In genomic region chr22:23912293-23912903, GRCh38 we compare ENCODE assay signal across 15 cellular contexts. TPM values are rescaled to one million over a fixed set of nuclear protein-coding genes. Genes with fewer than 3 reads are reported as not detected.
DNase-seq lines count a peak whose midpoint lies in the region; ATAC-seq and TF ChIP-seq lines count a peak whose summit lies in the region.
"Had no signal": no experiment of that assay in that cellular context is flagged by ENCODE, and none has a peak within 500 bp of the region (broad histone marks: within the 10 kb centered on the region; RNA-seq: fewer than 3 reads in every experiment).

No MANE protein-coding gene starts in this region.

- no peaks in the 10 kb centered on the region for H3K9me3 ChIP-seq in CD4-positive, alpha-beta T cell (ENCODE audit: control insufficient read depth, low read length)
- no peaks in the 10 kb centered on the region for H3K9me3 ChIP-seq in PC-9 (ENCODE audit: insufficient read depth, low read depth)
- H3K9me3 ChIP-seq in psoas muscle = no peaks in the 10 kb centered on the region
- H3K9me3 ChIP-seq: esophagus squamous epithelium, suprapubic skin had no signal

- H4K20me1 ChIP-seq in PC-9 (ENCODE audit: insufficient read depth) = no peaks in the 10 kb centered on the region

- CTCF ChIA-PET in CD4-positive, alpha-beta T cell (lab: Charles Lee) = interaction anchor here (1.6 kb wide), 1 partner anchor 18 kb away, joined by 13 read pairs; the partner anchor contains the start of gene MIF
- CTCF ChIA-PET in PC-9 (lab: Charles Lee) = no interaction called here

- H3K36me3 ChIP-seq in PC-9 (ENCODE audit: low read depth) (no peaks in the 10 kb centered on the region), psoas muscle (ENCODE audit: insufficient read depth in 1 of 2, low read depth in 1 of 2) (no peaks in the 10 kb centered on the region)
- H3K36me3 ChIP-seq: esophagus squamous epithelium, suprapubic skin had no signal

- no TSS peak for BruUV-seq in PC-9 (replicated peaks; lab: Mats Ljungman, UMichigan)

- no peaks in the 10 kb centered on the region for H3K9me2 ChIP-seq in PC-9 (ENCODE audit: insufficient read depth)

- no peaks in the 10 kb centered on the region for H3K27me3 ChIP-seq in CD4-positive, alpha-beta T cell (ENCODE audit: control insufficient read depth, insufficient read depth, low read length)
- H3K27me3 ChIP-seq in PC-9 (ENCODE audit: insufficient read depth, low read depth) (no peaks in the 10 kb centered on the region), psoas muscle (ENCODE audit: insufficient read depth in 3 of 3, low read length in 2 of 3) (no peaks in the 10 kb centered on the region), dorsolateral prefrontal cortex (no peaks in the 10 kb centered on the region)
- H3K27me3 ChIP-seq: esophagus squamous epithelium, suprapubic skin had no signal

- H3K4me3 Mint-ChIP-seq in CD4-positive, alpha-beta T cell = peak overlapping the region; percentile 49
- no peak overlapping the region for H3K4me3 Mint-ChIP-seq in mesothelial cell of epicardium

- no peak for TF ChIP-seq CTCF in CD4-positive, alpha-beta T cell (IDR thresholded peaks at IDR 0.05)
- TF ChIP-seq CTCF in PC-9 (conservative IDR thresholded peaks at IDR 0.05) = no peak
- no peak for TF ChIP-seq CTCF in mesothelial cell of epicardium (IDR thresholded peaks at IDR 0.05; ENCODE audit: unreplicated experiment)
- no peak for TF ChIP-seq CTCF in psoas muscle (IDR thresholded peaks at IDR 0.05)
- no peak for TF ChIP-seq CTCF in dorsolateral prefrontal cortex (IDR thresholded peaks at IDR 0.05 in 54 of 56, conservative IDR thresholded peaks at IDR 0.05 in 2 of 56; ENCODE audit: low read depth in 1 of 56, partially characterized antibody in 56 of 56)

- H3K36me3 Mint-ChIP-seq in CD4-positive, alpha-beta T cell (ENCODE audit: low read depth) = no peaks in the 10 kb centered on the region
- H3K36me3 Mint-ChIP-seq in mesothelial cell of epicardium = peaks cover 2% of the 10 kb centered on the region

- H3K9me3 Mint-ChIP-seq in CD4-positive, alpha-beta T cell = no peaks in the 10 kb centered on the region
- no peaks in the 10 kb centered on the region for H3K9me3 Mint-ChIP-seq in mesothelial cell of epicardium
- H3K9me3 Mint-ChIP-seq: activated CD4-positive, alpha-beta T cell treated with anti-CD3 and anti-CD28 coated beads, Interleukin-2, amount 10 ng/mL, durations not matched to agents 7 days and 5 days; dendritic cell treated with granulocyte-macrophage colony-stimulating factor and Interleukin-4, amounts not matched to agents 40 ng/mL and 50 ng/mL, for 4 days had no signal

- POLR2A ChIA-PET in CD4-positive, alpha-beta T cell (lab: Charles Lee) = interaction anchor here (0.7 to 2.6 kb wide), 4 partner anchors 19 to 1727 kb away, joined by 3 to 89 read pairs (median 11); partner anchors contain the start of genes MIF and SLC2A11
- POLR2A ChIA-PET in PC-9 (lab: Charles Lee; ENCODE audit: unreplicated experiment) = no interaction called here

- no peaks in the 10 kb centered on the region for H3K27me3 Mint-ChIP-seq in CD4-positive, alpha-beta T cell
- H3K27me3 Mint-ChIP-seq in mesothelial cell of epicardium (ENCODE audit: low read depth) = no peaks in the 10 kb centered on the region
- H3K27me3 Mint-ChIP-seq: activated CD4-positive, alpha-beta T cell treated with anti-CD3 and anti-CD28 coated beads, Interleukin-2, amount 10 ng/mL, durations not matched to agents 7 days and 5 days; dendritic cell treated with granulocyte-macrophage colony-stimulating factor and Interleukin-4, amounts not matched to agents 40 ng/mL and 50 ng/mL, for 4 days had no signal

- H3K4me2 ChIP-seq in PC-9 = peak overlapping the region; percentile 98; the same call in 1 of the 2 replicates

- no peak for ATAC-seq in CD4-positive, alpha-beta T cell (ENCODE audit: poor library complexity)
- ATAC-seq in psoas muscle = no peak
- ATAC-seq in HG03460 (IDR thresholded peaks at IDR 0.05; ENCODE audit: unreplicated experiment) = no peak

- intact Hi-C loops in CD4-positive, alpha-beta T cell (cut with DNase I, micrococcal nuclease) = loop anchor here in 1 of 2 experiments (5.0 to 10.0 kb wide), 6 partner anchors 195 to 892 kb away; partner anchors contain the start of genes GNAZ, GUCD1, SGSM1 and SNRPD3
- intact Hi-C loops in PC-9 (cut with micrococcal nuclease; ENCODE audit: unreplicated experiment) (no loop called here), psoas muscle (cut with DNase I) (loop anchor here in 1 of 2 donors (10.0 kb wide), 1 partner anchor 642 kb away; the partner anchor contains the start of genes GUCD1 and SNRPD3), dorsolateral prefrontal cortex (cut with DNase I) (loop anchor here in 1 of 2 donors (5.0 kb wide), 2 partner anchors 50 to 60 kb away; partner anchors contain the start of gene DDT)

- no peak overlapping the region for H3K27ac Mint-ChIP-seq in CD4-positive, alpha-beta T cell
- H3K27ac Mint-ChIP-seq in mesothelial cell of epicardium = peak overlapping the region; percentile 3

- H3K4me1 ChIP-seq in PC-9 (replicated peaks; ENCODE audit: insufficient read depth) (peaks cover 12% of the 10 kb centered on the region; the same call in 1 of the 2 replicates), psoas muscle (no peaks in the 10 kb centered on the region)

- DNase-seq in CD4-positive, alpha-beta T cell = no peak
- no peak for DNase-seq in PC-9
- DNase-seq in mesothelial cell of epicardium (ENCODE audit: low spot score in 2 of 2, unreplicated experiment in 2 of 2) = no peak
- DNase-seq in psoas muscle = no peak
- no peak for DNase-seq in dorsolateral prefrontal cortex
- DNase-seq: activated CD4-positive, alpha-beta T cell treated with anti-CD3 and anti-CD28 coated beads, Interleukin-2, amount 10 ng/mL, durations not matched to agents 7 days and 5 days; activated gamma-delta T cell treated with Interleukin-2 at 50 U/mL for 16 hours; DMS53; esophagus squamous epithelium; NCI-H1092 treated with DMSO at 0.1 percent for 48 hours; NCI-H2171 treated with DMSO at 0.1 percent for 48 hours; T1000 had no signal

- H2AFZ ChIP-seq in PC-9 = no peak overlapping the region

- H3K79me2 ChIP-seq in PC-9 (ENCODE audit: low read depth) = peaks cover 10% of the 10 kb centered on the region; the same call in 1 of the 2 replicates

- H3K27ac ChIP-seq in CD4-positive, alpha-beta T cell (ENCODE audit: low read depth, low read length) = no peak overlapping the region
- H3K27ac ChIP-seq in PC-9 = no peak overlapping the region
- no peak overlapping the region for H3K27ac ChIP-seq in psoas muscle
- no peak overlapping the region for H3K27ac ChIP-seq in dorsolateral prefrontal cortex

- WGBS in psoas muscle, 3 donors = 82 to 88% (median 85%) methylated on average over 9 of the region's 9 CpGs

- peaks cover 17% of the 10 kb centered on the region for H3K4me1 Mint-ChIP-seq in CD4-positive, alpha-beta T cell (ENCODE audit: low read depth)
- H3K4me1 Mint-ChIP-seq in mesothelial cell of epicardium = peaks cover 33% of the 10 kb centered on the region

- H3F3A ChIP-seq in PC-9 (ENCODE audit: insufficient read depth, low read depth) = peaks cover 23% of the 10 kb centered on the region

- H3K4me3 ChIP-seq in PC-9 = no peak overlapping the region; the same call in 1 of the 2 replicates
- no peak overlapping the region for H3K4me3 ChIP-seq in psoas muscle
- H3K4me3 ChIP-seq in dorsolateral prefrontal cortex = no peak overlapping the region

RNA-seq across cellular contexts. Expression of gene MIF, which starts 18.2 kb away (rescaled TPM):
- 100 to 1,000 TPM; 213 to 226 TPM for total RNA-seq in CD4-positive, alpha-beta T cell
- total RNA-seq in PC-9 (2021) (531 and 695 TPM in 2 replicates), mesothelial cell of epicardium (916 to 949 TPM (median 925 TPM) in 3 replicates), psoas muscle (100 to 1,000 TPM; 110 to 167 (median 139) TPM), dorsolateral prefrontal cortex (100 to 1,000 TPM; 175 to 552 (median 413) TPM)
- polyA plus RNA-seq in psoas muscle = 100 to 1,000 TPM; 125 to 277 (median 131) TPM

RNA-seq across cellular contexts. Expression of gene GSTT2B, which starts 48.6 kb away (rescaled TPM):
- total RNA-seq in CD4-positive, alpha-beta T cell = not detected
- total RNA-seq in PC-9 (2021) (0.50 TPM in 1 of 2 replicates, not detected in the other), mesothelial cell of epicardium (3.6 to 3.7 TPM (median 3.7 TPM) in 3 replicates), psoas muscle (10 to 100 TPM in 3 of 4 donors, 1 to 10 TPM in 1; 5.8 to 27.5 (median 14.4) TPM), dorsolateral prefrontal cortex (10 to 100 TPM in 91 of 120 experiments, 1 to 10 TPM in 28, not detected in 1; 2.3 to 55.6 (median 17.1) TPM)
- polyA plus RNA-seq in psoas muscle = 10 to 100 TPM in 1 of 3 donors, 1 to 10 TPM in 2; 4.0 to 15.1 (median 5.6) TPM
- total RNA-seq: activated CD4-positive, alpha-beta T cell treated with anti-CD3 and anti-CD28 coated beads, Interleukin-2, amount 10 ng/mL, durations not matched to agents 7 days and 5 days had no signal

RNA-seq across cellular contexts. Expression of gene DDTL, which starts 54.3 kb away (rescaled TPM):
- total RNA-seq in CD4-positive, alpha-beta T cell = 1 to 10 TPM; 3.5 to 3.8 TPM
- total RNA-seq in PC-9 (2021) (not detected in 2 replicates), mesothelial cell of epicardium (not detected in 3 replicates), psoas muscle (1 to 10 TPM in 1 of 4 donors, under 1 TPM in 3; 0.77 to 2.4 (median 0.96) TPM), dorsolateral prefrontal cortex (1 to 10 TPM in 69 of 120 experiments, under 1 TPM in 4, not detected in 47; 0.30 to 5.3 (median 2.0) TPM)
- polyA plus RNA-seq in psoas muscle = 1 to 10 TPM in 2 of 3 donors, under 1 TPM in 1; 0.94 to 6.6 (median 1.6) TPM

RNA-seq across cellular contexts. Expression of gene SLC2A11, which starts 54.7 kb away (rescaled TPM):
- total RNA-seq in CD4-positive, alpha-beta T cell = 10 to 100 TPM in 1 of 2 experiments, 1 to 10 TPM in 1; 9.9 to 11.5 TPM
- total RNA-seq in PC-9 (2021) (24.0 and 26.9 TPM in 2 replicates), mesothelial cell of epicardium (98.7 to 112 TPM (median 99.0 TPM) in 3 replicates), psoas muscle (10 to 100 TPM in 1 of 4 donors, 1 to 10 TPM in 3; 4.2 to 11.8 (median 6.3) TPM), dorsolateral prefrontal cortex (10 to 100 TPM; 25.3 to 69.8 (median 42.4) TPM)
- polyA plus RNA-seq in psoas muscle = 10 to 100 TPM in 1 of 3 donors, 1 to 10 TPM in 2; 3.7 to 12.7 (median 4.9) TPM
